Comparison of ENCODE assay signal across 16 cellular contexts in genomic region chr1:230189276-230190183, GRCh38.
DNase-seq lines count a peak whose midpoint lies in the region; ATAC-seq and TF ChIP-seq lines count a peak whose summit lies in the region.
"Had no signal": no experiment of that assay in that cellular context is flagged by ENCODE, and none has a peak within 500 bp of the region (broad histone marks: within the 10 kb centered on the region; RNA-seq: fewer than 3 reads in every experiment).

No MANE protein-coding gene starts in this region.

- H3K9ac ChIP-seq in Loucy (ENCODE audit: low read depth, low read length, poor library complexity, severe bottlenecking), result peak overlapping the region; percentile 92
- H3K9ac ChIP-seq: KMS-11 had no signal

- H3K79me2 ChIP-seq in Loucy (ENCODE audit: insufficient read depth, low read length), result peaks cover 92% of the 10 kb centered on the region

- ATAC-seq in GM21576 (IDR thresholded peaks at IDR 0.05; ENCODE audit: unreplicated experiment), result no peak
- ATAC-seq: activated T-helper 17 cell treated with anti-CD3 and anti-CD28 coated beads, Interleukin-2, amount 50 U/mL, for 72 hours had no signal

- H3K27me3 ChIP-seq in Loucy (ENCODE audit: insufficient read depth, low read length, poor library complexity, severe bottlenecking) (no peaks in the 10 kb centered on the region), esophagus muscularis mucosa (no peaks in the 10 kb centered on the region), esophagus squamous epithelium (no peaks in the 10 kb centered on the region), testis (no peaks in the 10 kb centered on the region)
- H3K27me3 ChIP-seq: spleen had no signal

- H3K4me3 Mint-ChIP-seq in CD14-positive monocyte, result no peak overlapping the region
- H3K4me3 Mint-ChIP-seq: activated T-helper 17 cell treated with anti-CD3 and anti-CD28 coated beads, Interleukin-2, amount 50 U/mL, for 72 hours; memory B cell had no signal

- no peaks in the 10 kb centered on the region for H3K9me2 ChIP-seq in Loucy (replicated peaks; ENCODE audit: low read depth, low read length)

- peaks cover 96% of the 10 kb centered on the region for H3K4me1 ChIP-seq in Loucy (ENCODE audit: insufficient read depth, low read length, poor library complexity, severe bottlenecking)
- peaks cover 35 to 96% (median 89%) of the 10 kb centered on the region in 4 donors for H3K4me1 ChIP-seq in esophagus muscularis mucosa
- peaks cover 8 to 48% (median 21%) of the 10 kb centered on the region in 3 donors for H3K4me1 ChIP-seq in esophagus squamous epithelium
- peaks cover 34% of the 10 kb centered on the region for H3K4me1 ChIP-seq in testis

- no peak overlapping the region for H2AFZ ChIP-seq in Loucy (ENCODE audit: low read length)

- WGBS in esophagus muscularis mucosa, result 93% methylated on average over 14 of the region's 14 CpGs
- 86 to 92% methylated on average over 14 of the region's 14 CpGs for WGBS in esophagus squamous epithelium, 2 donors
- WGBS in testis, 2 donors, result 89 to 92% methylated on average over 14 of the region's 14 CpGs

- peaks cover 0 to 3% (median 0%) of the 10 kb centered on the region in 7 donors for H3K9me3 Mint-ChIP-seq in CD14-positive monocyte
- H3K9me3 Mint-ChIP-seq: activated T-helper 17 cell treated with anti-CD3 and anti-CD28 coated beads, Interleukin-2, amount 50 U/mL, for 72 hours had no signal

- no peaks in the 10 kb centered on the region for H4K20me1 ChIP-seq in Loucy (ENCODE audit: insufficient read depth, low read length, poor library complexity, severe bottlenecking)

- H3K27ac ChIP-seq in esophagus muscularis mucosa (replicated peaks in 1 of 4) (peak overlapping the region; percentile 24 to 81 (median 76)), esophagus squamous epithelium (no peak overlapping the region), testis (peak overlapping the region in 1 of 2 donors; percentile 84)
- H3K27ac ChIP-seq: KMS-11 had no signal

- peaks cover 52% of the 10 kb centered on the region for H3K4me1 Mint-ChIP-seq in CD14-positive monocyte

- peaks cover 18 to 35% of the 10 kb centered on the region in 2 donors for H3K36me3 Mint-ChIP-seq in CD14-positive monocyte

- peak overlapping the region; percentile 95 for H3K4me2 ChIP-seq in Loucy (ENCODE audit: low read depth, low read length, poor library complexity, severe bottlenecking)
- H3K4me2 ChIP-seq: KMS-11 had no signal

- TF ChIP-seq CTCF in CD14-positive monocyte (IDR thresholded peaks at IDR 0.05) (no peak), Loucy (conservative IDR thresholded peaks at IDR 0.05; ENCODE audit: low read length) (no peak), esophagus muscularis mucosa (IDR thresholded peaks at IDR 0.05) (no peak), esophagus squamous epithelium (IDR thresholded peaks at IDR 0.05) (no peak), testis (IDR thresholded peaks at IDR 0.05) (no peak)

- DNase-seq in CD14-positive monocyte (ENCODE audit: low spot score) (no peak), NCI-H2196 (lab: John Stamatoyannopoulos, UW; ENCODE audit: unreplicated experiment) (peak; percentile 81), esophagus muscularis mucosa (ENCODE audit: extremely low spot score) (peak; percentile 72), esophagus squamous epithelium (lab: John Stamatoyannopoulos, UW) (no peak), activated gamma-delta T cell (lab: John Stamatoyannopoulos, UW) (no peak), testis (no peak)
- DNase-seq: anterior cingulate cortex, Calu3, H7, NCI-H446 treated with DMSO at 0.1 percent for 48 hours, spleen had no signal

- TF ChIP-seq POLR2A in esophagus muscularis mucosa (IDR thresholded peaks at IDR 0.05; ENCODE audit: low read depth) (no peak), esophagus squamous epithelium (IDR thresholded peaks at IDR 0.05) (no peak), testis (IDR thresholded peaks at IDR 0.05) (no peak)

- H3K4me3 ChIP-seq in Loucy (ENCODE audit: low read length, poor library complexity, severe bottlenecking) (peak overlapping the region; percentile 73), esophagus muscularis mucosa (no peak overlapping the region), esophagus squamous epithelium (no peak overlapping the region), testis (no peak overlapping the region)
- H3K4me3 ChIP-seq: spleen had no signal

- peaks cover 16% of the 10 kb centered on the region for H3F3A ChIP-seq in Loucy (ENCODE audit: low read depth)

- no peak for TF ChIP-seq EP300 in esophagus muscularis mucosa (IDR thresholded peaks at IDR 0.05)

- H3K27me3 Mint-ChIP-seq in CD14-positive monocyte (ENCODE audit: low read depth in 3 of 3), result peaks cover 0 to 2% (median 1%) of the 10 kb centered on the region in 3 donors
- H3K27me3 Mint-ChIP-seq: activated T-helper 17 cell treated with anti-CD3 and anti-CD28 coated beads, Interleukin-2, amount 50 U/mL, for 72 hours; memory B cell had no signal

- peak overlapping the region in 6 of 7 donors; percentile 26 to 93 (median 58) for H3K27ac Mint-ChIP-seq in CD14-positive monocyte
- H3K27ac Mint-ChIP-seq: activated T-helper 17 cell treated with anti-CD3 and anti-CD28 coated beads, Interleukin-2, amount 50 U/mL, for 72 hours; memory B cell had no signal

- intact Hi-C loops in CD14-positive monocyte (cut with micrococcal nuclease), result loop anchor here in 1 of 2 donors (5.0 kb wide), 1 partner anchor 42 kb away; no protein-coding TSS in a partner anchor
- intact Hi-C loops in esophagus muscularis mucosa (cut with DNase I), result loop anchor here (5.0 kb wide), 2 partner anchors 82 to 122 kb away; partner anchors contain the start of gene GALNT2
- intact Hi-C loops in esophagus squamous epithelium (cut with DNase I), result no loop called here
- intact Hi-C loops in testis (cut with DNase I; ENCODE audit: low total_unique reads), result no loop called here

- H3K9me3 ChIP-seq in Loucy (ENCODE audit: insufficient read depth, low read depth, low read length) (no peaks in the 10 kb centered on the region), esophagus muscularis mucosa (no peaks in the 10 kb centered on the region), esophagus squamous epithelium (no peaks in the 10 kb centered on the region), testis (no peaks in the 10 kb centered on the region)
- H3K9me3 ChIP-seq: spleen had no signal

- H3K36me3 ChIP-seq in Loucy (ENCODE audit: insufficient read depth, low read length) (peaks cover 14% of the 10 kb centered on the region; the same call in 1 of the 2 replicates), esophagus muscularis mucosa (peaks cover 0 to 4% (median 0%) of the 10 kb centered on the region in 4 donors), esophagus squamous epithelium (no peaks in the 10 kb centered on the region), testis (ENCODE audit: low read depth, missing control alignments) (no peaks in the 10 kb centered on the region)

Comparison
In these comparisons a context has a peak if more than half of its experiments do, and no peak if none do; other contexts are left out.
1. DNase-seq: peak in NCI-H2196 (single experiment) and esophagus muscularis mucosa (single experiment); none in CD14-positive monocyte (single experiment), esophagus squamous epithelium (single experiment), activated gamma-delta T cell (single experiment) and testis (single experiment).
2. H3K27ac ChIP-seq: peak in esophagus muscularis mucosa (4 of 4); none in esophagus squamous epithelium (0 of 4).